12 cellular contexts compared by ENCODE assay signal in the genomic region with DNA sequence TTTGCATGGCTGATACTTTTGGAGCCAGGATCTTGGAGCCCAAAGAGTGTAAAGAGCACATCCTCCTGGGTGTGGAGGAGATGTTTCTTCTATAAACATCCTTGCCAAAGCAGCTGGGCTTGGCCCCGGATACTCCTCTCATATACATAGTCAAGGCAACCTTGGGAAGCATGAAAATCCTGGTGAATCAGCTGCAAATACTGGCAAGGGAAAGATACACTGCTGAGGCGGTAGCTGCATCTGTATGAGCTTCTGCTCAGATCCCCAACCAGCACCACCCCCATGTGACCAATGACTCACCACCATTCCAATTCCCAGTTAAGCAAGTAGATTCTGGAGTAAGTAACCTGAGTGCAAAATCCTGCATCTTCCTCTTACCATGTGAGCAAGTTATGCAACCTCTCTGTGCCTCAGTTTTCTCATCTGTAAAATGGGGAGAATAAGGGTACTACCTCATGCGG.
DNase-seq lines count a peak whose midpoint lies in the region; ATAC-seq and TF ChIP-seq lines count a peak whose summit lies in the region.
"Had no signal": no experiment of that assay in that cellular context is flagged by ENCODE, and none has a peak within 500 bp of the region (broad histone marks: within the 10 kb centered on the region; RNA-seq: fewer than 3 reads in every experiment).

No MANE protein-coding gene starts in this region.

- H3K27ac ChIP-seq in heart left ventricle (peak overlapping the region in 3 of 12 donors; percentile 15 to 48 (median 35)), gastrocnemius medialis (no peak overlapping the region), esophagus squamous epithelium (no peak overlapping the region), substantia nigra (ENCODE audit: low read depth, low read length, poor library complexity, severe bottlenecking) (no peak overlapping the region)
- H3K27ac ChIP-seq: HL-60 had no signal

- ATAC-seq in heart left ventricle (peak in 3 of 4 donors; percentile 37 to 81 (median 81)), gastrocnemius medialis (peak; percentile 47 to 55)

- H3K36me3 ChIP-seq in adipocyte (ENCODE audit: control insufficient read depth, insufficient read depth, low read length, severe bottlenecking) (no peaks in the 10 kb centered on the region), heart left ventricle (no peaks in the 10 kb centered on the region), gastrocnemius medialis (no peaks in the 10 kb centered on the region), esophagus squamous epithelium (no peaks in the 10 kb centered on the region)

- no peak overlapping the region for H3K9ac ChIP-seq in adipocyte (ENCODE audit: low read length)

- peaks cover 19% of the 10 kb centered on the region for H3K4me1 ChIP-seq in adipocyte (ENCODE audit: control insufficient read depth, insufficient read depth, low read length)
- peaks cover 0 to 25% (median 12%) of the 10 kb centered on the region in 12 donors for H3K4me1 ChIP-seq in heart left ventricle
- peaks cover 5 to 8% of the 10 kb centered on the region in 2 donors for H3K4me1 ChIP-seq in gastrocnemius medialis
- no peaks in the 10 kb centered on the region for H3K4me1 ChIP-seq in esophagus squamous epithelium

- WGBS in heart left ventricle, 4 donors = 48 to 72% (median 56%) methylated on average over 3 of the region's 3 CpGs
- 45% methylated on average over 3 of the region's 3 CpGs for WGBS in esophagus squamous epithelium, 2 donors

- TF ChIP-seq CTCF in heart left ventricle (IDR thresholded peaks at IDR 0.05) = no peak
- no peak for TF ChIP-seq CTCF in gastrocnemius medialis (IDR thresholded peaks at IDR 0.05 in 4 of 5, conservative IDR thresholded peaks at IDR 0.05 in 1 of 5)
- no peak for TF ChIP-seq CTCF in esophagus squamous epithelium (IDR thresholded peaks at IDR 0.05)

- TF ChIP-seq POLR2A in heart left ventricle (IDR thresholded peaks at IDR 0.05) (no peak), gastrocnemius medialis (IDR thresholded peaks at IDR 0.05) (no peak), esophagus squamous epithelium (IDR thresholded peaks at IDR 0.05) (no peak)

- peaks cover 5% of the 10 kb centered on the region for H3K27me3 ChIP-seq in adipocyte (replicated peaks; ENCODE audit: control insufficient read depth, insufficient read depth, low read length)
- peaks cover 0 to 4% (median 0%) of the 10 kb centered on the region in 9 donors for H3K27me3 ChIP-seq in heart left ventricle
- H3K27me3 ChIP-seq in gastrocnemius medialis = peaks cover 0 to 2% (median 0%) of the 10 kb centered on the region in 3 donors
- H3K27me3 ChIP-seq in esophagus squamous epithelium = peaks cover 0 to 5% (median 0%) of the 10 kb centered on the region in 4 donors

- H3K9me3 ChIP-seq in adipocyte (ENCODE audit: control insufficient read depth, low read length) (no peaks in the 10 kb centered on the region), heart left ventricle (peaks cover 0 to 4% (median 0%) of the 10 kb centered on the region in 12 donors), gastrocnemius medialis (no peaks in the 10 kb centered on the region), esophagus squamous epithelium (no peaks in the 10 kb centered on the region)

- in situ Hi-C loops in gastrocnemius medialis (cut with MboI; ENCODE audit: low sequenced_read_pairs in 4 of 4) = no loop called here

- no peak overlapping the region for H3K4me3 ChIP-seq in adipocyte (ENCODE audit: low read length)
- no peak overlapping the region for H3K4me3 ChIP-seq in heart left ventricle
- no peak overlapping the region for H3K4me3 ChIP-seq in gastrocnemius medialis
- no peak overlapping the region for H3K4me3 ChIP-seq in esophagus squamous epithelium

- intact Hi-C loops in heart left ventricle (cut with DNase I) (loop anchor here in 1 of 10 donors (10.0 kb wide), 1 partner anchor 1175 kb away; no protein-coding TSS in a partner anchor), gastrocnemius medialis (cut with DNase I; ENCODE audit: low total_unique reads) (no loop called here), esophagus squamous epithelium (cut with DNase I) (no loop called here)

- DNase-seq in Daoy (ENCODE audit: low read depth) (peak; percentile 72), adipocyte (ENCODE audit: low read depth) (peak; percentile 2), heart left ventricle (peak in 4 of 5 donors; percentile 27 to 52 (median 34)), gastrocnemius medialis (peak; percentile 7 to 39), foreskin melanocyte (no peak), esophagus squamous epithelium (lab: John Stamatoyannopoulos, UW) (no peak), germinal center (ENCODE audit: low spot score) (no peak), substantia nigra (lab: John Stamatoyannopoulos, UW) (no peak)
- DNase-seq: activated naive CD4-positive, alpha-beta T cell treated with anti-CD3 and anti-CD28 coated beads, Interleukin-2, amount 50 U/mL, for 16 hours; CD8-positive, alpha-beta memory T cell; stimulated activated CD4-positive, alpha-beta T cell treated with anti-CD3 and anti-CD28 coated beads, Interleukin-2, amount 100 ng/mL, for 24 hours had no signal

Comparison
In these comparisons a context has a peak if more than half of its experiments do, and no peak if none do; other contexts are left out.
1. DNase-seq: peak in Daoy (single experiment), adipocyte (single experiment), heart left ventricle (4 of 5) and gastrocnemius medialis (2 of 2); none in foreskin melanocyte (single experiment), esophagus squamous epithelium (single experiment), germinal center (single experiment) and substantia nigra (0 of 49).